Comparison of ENCODE assay signal across 9 cellular contexts in the genomic region with DNA sequence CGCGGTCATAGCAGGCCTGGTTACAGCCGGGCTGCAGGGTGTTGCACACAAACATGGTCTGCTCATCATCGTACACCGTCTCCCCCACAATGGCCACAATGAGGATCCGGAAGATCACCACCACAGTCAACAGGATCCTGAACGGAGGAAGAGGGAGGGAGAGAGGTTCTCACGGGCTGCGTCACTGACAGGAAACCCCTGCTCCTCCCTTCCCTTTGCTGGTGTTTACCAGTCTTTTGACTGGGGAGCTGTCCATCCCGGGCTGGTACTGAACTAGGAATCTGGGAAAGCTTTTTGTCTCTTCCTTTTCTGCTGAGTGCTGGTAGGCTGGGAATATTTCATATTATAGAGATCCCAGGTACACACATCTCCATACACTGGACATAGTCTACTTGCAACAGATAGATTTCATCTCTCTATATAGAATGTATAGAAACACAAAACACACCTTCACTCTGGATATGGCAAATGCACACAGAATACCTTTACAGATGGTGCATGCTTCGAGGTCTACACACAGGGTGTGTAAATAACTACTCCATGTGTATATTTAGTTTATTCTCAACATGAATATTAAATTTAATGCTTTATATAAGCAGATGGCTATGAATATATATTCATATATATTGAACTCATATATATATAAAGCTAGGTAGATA. TPM values are rescaled to one million over a fixed set of nuclear protein-coding genes. Genes with fewer than 3 reads are reported as not detected.
DNase-seq lines count a peak whose midpoint lies in the region; ATAC-seq and TF ChIP-seq lines count a peak whose summit lies in the region.
"Had no signal": no experiment of that assay in that cellular context is flagged by ENCODE, and none has a peak within 500 bp of the region (broad histone marks: within the 10 kb centered on the region; RNA-seq: fewer than 3 reads in every experiment).

No MANE protein-coding gene starts in this region.

- peak overlapping the region; percentile 19 for H3K9ac ChIP-seq in endocrine pancreas (ENCODE audit: control insufficient read depth, insufficient read depth, low read length)

- H3K9me3 Mint-ChIP-seq in mesothelial cell of epicardium = no peaks in the 10 kb centered on the region
- H3K9me3 Mint-ChIP-seq in activated CD8-positive, alpha-beta T cell treated with anti-CD3 and anti-CD28 coated beads for 36 hours = no peaks in the 10 kb centered on the region

- no peaks in the 10 kb centered on the region for H3K9me3 ChIP-seq in endocrine pancreas (ENCODE audit: control insufficient read depth, low read length)

- peak overlapping the region; percentile 90 for H3K4me3 ChIP-seq in endocrine pancreas (ENCODE audit: control insufficient read depth, insufficient read depth, low read length)
- H3K4me3 ChIP-seq: tibial nerve had no signal

- H3K27ac Mint-ChIP-seq in mesothelial cell of epicardium = no peak overlapping the region
- H3K27ac Mint-ChIP-seq in activated CD8-positive, alpha-beta T cell treated with anti-CD3 and anti-CD28 coated beads for 36 hours = no peak overlapping the region

- H3K36me3 Mint-ChIP-seq in mesothelial cell of epicardium = no peaks in the 10 kb centered on the region
- no peaks in the 10 kb centered on the region for H3K36me3 Mint-ChIP-seq in activated CD8-positive, alpha-beta T cell treated with anti-CD3 and anti-CD28 coated beads for 36 hours (ENCODE audit: low read depth)

- TF ChIP-seq CTCF in mesothelial cell of epicardium (IDR thresholded peaks at IDR 0.05; ENCODE audit: unreplicated experiment) = no peak
- TF ChIP-seq CTCF in activated CD8-positive, alpha-beta T cell treated with anti-CD3 and anti-CD28 coated beads for 36 hours (IDR thresholded peaks at IDR 0.05) = no peak

- peaks cover 68% of the 10 kb centered on the region for H3K27me3 Mint-ChIP-seq in mesothelial cell of epicardium (ENCODE audit: low read depth)
- H3K27me3 Mint-ChIP-seq in activated CD8-positive, alpha-beta T cell treated with anti-CD3 and anti-CD28 coated beads for 36 hours = peaks cover 36% of the 10 kb centered on the region

- ATAC-seq in GM19035 (IDR thresholded peaks at IDR 0.05; ENCODE audit: unreplicated experiment) (no peak), HG02840 (IDR thresholded peaks at IDR 0.05; ENCODE audit: low FRiP score, unreplicated experiment) (no peak)
- no peak for ATAC-seq in activated CD8-positive, alpha-beta T cell treated with anti-CD3 and anti-CD28 coated beads for 36 hours

- peak overlapping the region; percentile 53 for H3K4me3 Mint-ChIP-seq in mesothelial cell of epicardium
- H3K4me3 Mint-ChIP-seq in activated CD8-positive, alpha-beta T cell treated with anti-CD3 and anti-CD28 coated beads for 36 hours = no peak overlapping the region

- intact Hi-C loops in activated CD8-positive, alpha-beta T cell treated with anti-CD3 and anti-CD28 coated beads for 36 hours (cut with micrococcal nuclease) = no loop called here

- H3K36me3 ChIP-seq in endocrine pancreas (ENCODE audit: control insufficient read depth, insufficient read depth, low read length) = no peaks in the 10 kb centered on the region
- H3K36me3 ChIP-seq: tibial nerve had no signal

- DNase-seq in ELR (ENCODE audit: low read depth) = peak; percentile 65
- DNase-seq in NCI-H460 (ENCODE audit: extremely low read depth, low read depth) = peak; percentile 24
- DNase-seq in mesothelial cell of epicardium (ENCODE audit: low spot score in 2 of 2, unreplicated experiment in 2 of 2) = peak; percentile 58 to 81
- DNase-seq in stimulated activated CD4-positive, alpha-beta T cell treated with anti-CD3 and anti-CD28 coated beads, Interleukin-1b, Interleukin-23, amount 100 ng/mL, for 48 hours = no peak
- no peak for DNase-seq in activated CD8-positive, alpha-beta T cell treated with anti-CD3 and anti-CD28 coated beads for 36 hours

- H3K27me3 ChIP-seq in endocrine pancreas (ENCODE audit: control insufficient read depth, insufficient read depth, low read length) = no peaks in the 10 kb centered on the region

- peaks cover 15% of the 10 kb centered on the region for H3K4me1 ChIP-seq in endocrine pancreas (ENCODE audit: control insufficient read depth, insufficient read depth, low read length)

- POLR2A ChIA-PET in activated CD8-positive, alpha-beta T cell treated with anti-CD3 and anti-CD28 coated beads for 36 hours (lab: Charles Lee) = no interaction called here

- CTCF ChIA-PET in activated CD8-positive, alpha-beta T cell treated with anti-CD3 and anti-CD28 coated beads for 36 hours (lab: Charles Lee) = no interaction called here

- peaks cover 7% of the 10 kb centered on the region for H3K4me1 Mint-ChIP-seq in mesothelial cell of epicardium
- no peaks in the 10 kb centered on the region for H3K4me1 Mint-ChIP-seq in activated CD8-positive, alpha-beta T cell treated with anti-CD3 and anti-CD28 coated beads for 36 hours (ENCODE audit: low read depth)

RNA-seq across cellular contexts. Expression of gene GJD2, which starts 1.4 kb away (rescaled TPM):
- total RNA-seq in NCI-H460 (2014; rRNA removed; shearing (Covaris generic)) = not detected in 2 replicates
- not detected in 2 replicates for polyA plus RNA-seq in NCI-H460 (2014; cell fraction: nucleus; rRNA removed)
- not detected in 3 replicates for total RNA-seq in mesothelial cell of epicardium
- total RNA-seq in activated CD8-positive, alpha-beta T cell treated with anti-CD3 and anti-CD28 coated beads for 36 hours = not detected
- total RNA-seq: tibial nerve had no signal

RNA-seq across cellular contexts. Expression of gene ACTC1, which starts 42.0 kb away (rescaled TPM):
- total RNA-seq in NCI-H460 (2014; rRNA removed; shearing (Covaris generic)) = 0.07 TPM in 1 of 2 replicates, not detected in the other
- polyA plus RNA-seq in NCI-H460 (2014; cell fraction: nucleus; rRNA removed) = 0.04 TPM in 1 of 2 replicates, not detected in the other
- 4.8 to 5.5 TPM (median 5.4 TPM) in 3 replicates for total RNA-seq in mesothelial cell of epicardium
- not detected for total RNA-seq in activated CD8-positive, alpha-beta T cell treated with anti-CD3 and anti-CD28 coated beads for 36 hours

Comparison
In these comparisons a context has a peak if more than half of its experiments do, and no peak if none do; other contexts are left out.
1. DNase-seq: peak in ELR (single experiment), NCI-H460 (single experiment) and mesothelial cell of epicardium (2 of 2); none in stimulated activated CD4-positive, alpha-beta T cell treated with anti-CD3 and anti-CD28 coated beads, Interleukin-1b, Interleukin-23, amount 100 ng/mL, for 48 hours (single experiment) and activated CD8-positive, alpha-beta T cell treated with anti-CD3 and anti-CD28 coated beads for 36 hours (single experiment).